Comparison of ENCODE assay signal across 27 cellular contexts in the genomic region with DNA sequence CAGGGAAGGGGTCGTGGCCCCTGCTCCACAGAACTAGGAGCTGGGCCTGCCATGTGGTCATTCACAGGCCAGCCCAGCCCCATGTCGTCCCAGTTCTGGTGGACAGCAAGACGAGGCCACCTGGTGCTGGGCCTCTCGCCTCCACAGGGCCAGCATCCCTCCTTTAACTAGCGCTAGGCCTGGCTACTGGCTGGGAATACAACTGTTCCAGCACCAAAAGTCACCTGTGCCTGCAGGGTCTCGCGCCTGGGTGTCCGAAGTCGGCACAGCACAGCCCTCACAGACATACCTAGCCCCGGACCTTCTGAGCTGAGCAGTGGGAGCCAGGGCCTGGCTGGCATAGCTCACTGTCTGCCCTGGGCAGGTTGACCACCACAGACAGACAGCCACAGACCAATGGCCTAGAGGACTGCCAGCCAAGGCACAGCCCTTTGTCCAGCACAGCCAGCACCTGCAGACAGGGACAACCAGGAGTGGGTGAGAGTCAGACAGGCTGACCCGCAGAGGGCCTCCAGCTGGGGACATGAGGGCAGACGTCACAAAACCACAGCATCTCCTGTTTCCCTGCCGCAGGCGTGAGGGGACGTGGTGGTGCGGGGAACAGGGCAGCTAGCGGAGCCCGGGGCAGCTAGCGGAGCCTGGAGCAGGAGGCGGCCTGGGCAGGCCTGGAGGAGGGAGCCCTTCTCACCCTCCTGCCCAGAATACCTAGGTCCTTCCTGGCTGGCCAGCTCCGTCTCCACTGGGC. TPM values are rescaled to one million over a fixed set of nuclear protein-coding genes. Genes with fewer than 3 reads are reported as not detected.
"Had no signal": no experiment of that assay in that cellular context is flagged by ENCODE, and none has a peak within 500 bp of the region (broad histone marks: within the 10 kb centered on the region; RNA-seq: fewer than 3 reads in every experiment).

No MANE protein-coding gene starts in this region.

- H2AFZ ChIP-seq: neural progenitor cell had no signal

- H3K4me2 ChIP-seq: neural progenitor cell had no signal

- H3K9me3 ChIP-seq: adrenal gland, ascending aorta, heart right ventricle, left lung, thyroid gland had no signal

- ATAC-seq: activated naive CD4-positive, alpha-beta T cell treated with anti-CD3 and anti-CD28 coated beads, Interleukin-2, amount 50 U/mL, for 72 hours; activated T-helper 17 cell treated with anti-CD3 and anti-CD28 coated beads, Interleukin-2, amount 50 U/mL, for 72 hours; heart right ventricle; left lung; naive thymus-derived CD8-positive, alpha-beta T cell had no signal

- H3K9ac ChIP-seq: neural progenitor cell had no signal

- H3K27ac ChIP-seq: adrenal gland, ascending aorta, brain microvascular endothelial cell, heart right ventricle, left lung, neural progenitor cell, thyroid gland had no signal

- DNase-seq: activated CD4-positive, alpha-beta T cell treated with anti-CD3 and anti-CD28 coated beads for 1 hour; activated T-cell treated with anti-CD3 and anti-CD28 coated beads, Interleukin-2, amount 50 U/mL, for 24 hours; adrenal gland; brain microvascular endothelial cell; central memory CD4-positive, alpha-beta T cell; dermis blood vessel endothelial cell; effector CD8-positive, alpha-beta T cell; erythroblast; foreskin fibroblast; naive thymus-derived CD8-positive, alpha-beta T cell; stimulated activated CD4-positive, alpha-beta T cell treated with anti-CD3 and anti-CD28 coated beads, Interleukin-12 subunit alpha, Interleukin-12 subunit beta, amount 100 ng/mL, for 4 hours; stimulated activated CD4-positive, alpha-beta T cell treated with anti-CD3 and anti-CD28 coated beads, Interleukin-4, amount 100 ng/mL, for 4 hours; substantia nigra; thyroid gland had no signal

- H3K27me3 ChIP-seq: adrenal gland, ascending aorta, brain microvascular endothelial cell, thyroid gland had no signal

- H3K4me3 ChIP-seq: adrenal gland, ascending aorta, heart right ventricle, left lung, neural progenitor cell, thyroid gland had no signal

- H3K4me1 ChIP-seq: adrenal gland, ascending aorta, left lung had no signal

- FAIRE-seq: keratinocyte, TTC549 had no signal

- H3K36me3 ChIP-seq: adrenal gland, ascending aorta, brain microvascular endothelial cell, heart right ventricle, left lung, neural progenitor cell, thyroid gland had no signal

RNA-seq across cellular contexts. Expression of a gene that starts 27.2 kb away (rescaled TPM):
- total RNA-seq: activated naive CD4-positive, alpha-beta T cell treated with anti-CD3 and anti-CD28 coated beads, Interleukin-2, amount 50 U/mL, for 72 hours; activated T-helper 17 cell treated with anti-CD3 and anti-CD28 coated beads, Interleukin-2, amount 50 U/mL, for 72 hours; ascending aorta; dermis blood vessel endothelial cell; heart right ventricle; naive thymus-derived CD8-positive, alpha-beta T cell; skeletal muscle tissue; thyroid gland had no signal
- polyA plus RNA-seq: fibroblast of lung; naive thymus-derived CD8-positive, alpha-beta T cell had no signal

RNA-seq across cellular contexts. Expression of a gene that starts 37.8 kb away (rescaled TPM):
- total RNA-seq: activated naive CD4-positive, alpha-beta T cell treated with anti-CD3 and anti-CD28 coated beads, Interleukin-2, amount 50 U/mL, for 72 hours; activated T-helper 17 cell treated with anti-CD3 and anti-CD28 coated beads, Interleukin-2, amount 50 U/mL, for 72 hours; ascending aorta; dermis blood vessel endothelial cell; fibroblast of lung; left lung; lung microvascular endothelial cell; naive thymus-derived CD8-positive, alpha-beta T cell; osteocyte; skeletal muscle tissue; thyroid gland; ureter had no signal
- polyA plus RNA-seq: fibroblast of lung; keratinocyte; naive thymus-derived CD8-positive, alpha-beta T cell had no signal

RNA-seq across cellular contexts. Expression of a gene that starts 59.6 kb away (rescaled TPM):
- total RNA-seq: naive thymus-derived CD8-positive, alpha-beta T cell had no signal
- polyA plus RNA-seq: keratinocyte; naive thymus-derived CD8-positive, alpha-beta T cell had no signal
